19 cellular contexts compared by ENCODE assay signal in the genomic region with DNA sequence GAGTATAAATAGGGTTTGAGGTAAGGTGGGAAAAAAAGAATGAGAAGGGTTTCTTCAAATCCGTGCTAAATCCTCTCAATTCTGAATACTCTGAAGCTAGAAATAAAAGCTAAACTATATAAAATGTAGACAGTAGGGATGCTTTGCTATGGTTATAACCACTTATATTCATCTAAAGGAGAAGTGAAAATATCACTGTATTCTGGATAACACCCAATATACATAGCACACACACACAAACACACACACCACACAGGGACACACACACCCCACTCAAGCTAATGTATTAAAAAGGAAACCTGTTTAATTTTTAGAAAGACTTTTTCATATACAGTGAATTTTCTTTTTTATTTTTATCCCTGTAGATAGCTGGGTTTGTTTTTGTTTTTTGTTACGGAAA.
"Had no signal": no experiment of that assay in that cellular context is flagged by ENCODE, and none has a peak within 500 bp of the region (broad histone marks: within the 10 kb centered on the region; RNA-seq: fewer than 3 reads in every experiment).

No MANE protein-coding gene starts in this region.

- DNase-seq: dermis blood vessel endothelial cell; endodermal cell; erythroblast; foreskin melanocyte; heart left ventricle; hippocampal formation; left colon; left ventricle myocardium superior; naive B cell; psoas muscle; retina; right lobe of liver; stimulated activated CD4-positive, alpha-beta T cell treated with anti-CD3 and anti-CD28 coated beads, Interleukin-15, amount 100 ng/mL, for 24 hours; stimulated activated CD4-positive, alpha-beta T cell treated with anti-CD3 and anti-CD28 coated beads, Interleukin-1b, Interleukin-23, amount 100 ng/mL, for 48 hours; stimulated activated CD4-positive, alpha-beta T cell treated with anti-CD3 and anti-CD28 coated beads, Interleukin-4, amount 100 ng/mL, for 24 hours; stimulated activated naive CD4-positive, alpha-beta T cell treated with Interleukin-2 at 50 U/mL for 16 hours had no signal

- ATAC-seq: left colon, left ventricle myocardium superior, psoas muscle had no signal

- H3K36me3 ChIP-seq: heart left ventricle, right lobe of liver had no signal

- H3K27ac Mint-ChIP-seq: endodermal cell, naive B cell, nephron, type B pancreatic cell had no signal

- H3K27me3 Mint-ChIP-seq: naive B cell, type B pancreatic cell had no signal

- H3K36me3 Mint-ChIP-seq: naive B cell, type B pancreatic cell had no signal

- H3K4me3 ChIP-seq: heart left ventricle, lung, psoas muscle, right lobe of liver had no signal

- H3K9me3 Mint-ChIP-seq: endodermal cell, nephron, type B pancreatic cell had no signal

- H3K4me1 ChIP-seq: psoas muscle, right lobe of liver had no signal

- H3K9me3 ChIP-seq: heart left ventricle, psoas muscle, right lobe of liver had no signal

- H3K27ac ChIP-seq: heart left ventricle, psoas muscle, right lobe of liver had no signal

- H3K4me3 Mint-ChIP-seq: endodermal cell, naive B cell, nephron, type B pancreatic cell had no signal

- H3K27me3 ChIP-seq: right lobe of liver had no signal
